Comparison of ENCODE assay signal across 8 cellular contexts in the genomic region with DNA sequence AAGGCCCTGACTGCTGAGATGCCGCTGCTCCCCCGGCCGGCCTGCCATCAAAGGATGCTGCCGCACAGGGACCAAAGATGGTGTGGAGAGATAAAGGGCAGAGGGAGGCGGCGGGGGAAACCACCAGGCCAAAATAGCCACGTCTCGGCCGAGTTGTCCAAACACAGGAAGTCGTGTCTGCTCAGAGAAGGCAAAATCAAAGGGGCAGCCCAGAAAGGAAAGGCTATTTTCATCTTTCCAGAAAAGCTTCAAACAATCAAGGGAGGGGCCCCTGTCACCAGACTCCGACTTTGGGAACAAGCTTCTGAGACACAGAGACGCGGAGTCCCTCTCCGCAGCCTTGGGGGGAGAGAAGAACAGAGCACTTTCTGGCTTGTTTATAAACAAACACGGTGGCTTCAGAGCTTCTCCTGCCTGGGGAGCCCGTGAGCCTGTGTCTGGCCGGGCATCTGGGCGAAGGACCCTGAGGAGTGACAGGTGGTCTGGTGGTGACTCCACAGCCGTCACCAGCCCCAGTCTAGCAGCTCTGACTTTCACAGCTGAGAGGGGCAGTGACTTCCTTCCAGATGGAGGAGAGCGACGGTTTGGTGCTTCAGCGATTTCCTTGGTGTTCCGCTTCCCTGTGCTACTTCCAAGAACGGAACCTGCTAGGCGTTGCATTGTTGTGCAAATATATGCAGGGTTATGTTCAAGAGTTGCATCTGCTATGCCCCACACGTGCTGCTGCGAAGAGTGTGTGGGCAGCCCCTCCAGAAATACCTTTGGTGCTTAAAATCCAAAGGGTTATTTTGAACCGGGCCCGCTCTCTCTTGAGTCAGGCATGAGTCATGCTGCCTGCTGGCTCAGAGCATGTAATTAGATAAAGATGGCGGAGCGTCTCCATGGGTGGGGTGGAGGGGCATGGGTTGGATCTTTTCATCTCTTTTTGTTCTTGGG. TPM values are rescaled to one million over a fixed set of nuclear protein-coding genes. Genes with fewer than 3 reads are reported as not detected.
A peak's percentile ranks its signal among the peaks of the same experiment; 100 is the strongest.
DNase-seq lines count a peak whose midpoint lies in the region; ATAC-seq and TF ChIP-seq lines count a peak whose summit lies in the region.

No MANE protein-coding gene starts in this region.

- DNase-seq in GM12865 (ENCODE audit: low read depth), result peak; percentile 67
- no peak for DNase-seq in activated B cell treated with CpG ODN at 0.5 μM for 24 hours
- peak; percentile 73 for DNase-seq in glutamatergic neuron
- peak; percentile 22 for DNase-seq in retinal pigment epithelial cell (ENCODE audit: low read depth)
- no peak for DNase-seq in NCI-H1105 (lab: John Stamatoyannopoulos, UW)
- DNase-seq in NCI-H1436 (lab: John Stamatoyannopoulos, UW), result no peak
- DNase-seq in cerebellum (ENCODE audit: low spot score), result no peak

- ATAC-seq in HG03066 (IDR thresholded peaks at IDR 0.05; ENCODE audit: low read depth, unreplicated experiment) (peak; percentile 55), activated B cell treated with CpG ODN at 0.5 μM for 24 hours (ENCODE audit: low read depth) (peak; percentile 67)

- POLR2A ChIA-PET in activated B cell treated with CpG ODN at 0.5 μM for 24 hours (lab: Charles Lee), result no interaction called here

- H3K4me3 ChIP-seq in GM12865 (ENCODE audit: low read depth, low read length) (no peak overlapping the region; the same call in 1 of the 2 replicates), retinal pigment epithelial cell (ENCODE audit: low read length) (no peak overlapping the region)

- H3K27me3 Mint-ChIP-seq in activated B cell treated with CpG ODN at 0.5 μM for 24 hours (peaks cover 15% of the 10 kb centered on the region), glutamatergic neuron (ENCODE audit: unreplicated experiment) (peaks cover 24% of the 10 kb centered on the region)

- CTCF ChIA-PET in activated B cell treated with CpG ODN at 0.5 μM for 24 hours (lab: Charles Lee), result no interaction called here

- no peaks in the 10 kb centered on the region for H3K36me3 Mint-ChIP-seq in activated B cell treated with CpG ODN at 0.5 μM for 24 hours (ENCODE audit: low read depth)
- no peaks in the 10 kb centered on the region for H3K36me3 Mint-ChIP-seq in glutamatergic neuron (ENCODE audit: unreplicated experiment)

- intact Hi-C loops in activated B cell treated with CpG ODN at 0.5 μM for 24 hours (cut with micrococcal nuclease), result no loop called here

- H3K27ac Mint-ChIP-seq in activated B cell treated with CpG ODN at 0.5 μM for 24 hours, result peak overlapping the region; percentile 47
- peak overlapping the region; percentile 90 for H3K27ac Mint-ChIP-seq in glutamatergic neuron (ENCODE audit: unreplicated experiment)

- TF ChIP-seq CTCF in GM12865 (IDR thresholded peaks at IDR 0.05; ENCODE audit: insufficient read depth, low read depth, low read length, missing control alignments), result no peak
- TF ChIP-seq CTCF in activated B cell treated with CpG ODN at 0.5 μM for 24 hours (IDR thresholded peaks at IDR 0.05), result no peak
- no peak for TF ChIP-seq CTCF in glutamatergic neuron (IDR thresholded peaks at IDR 0.05; ENCODE audit: partially characterized antibody, unreplicated experiment)
- TF ChIP-seq CTCF in retinal pigment epithelial cell (conservative IDR thresholded peaks at IDR 0.05; ENCODE audit: low read depth, low read length), result no peak

- H3K9me3 Mint-ChIP-seq in activated B cell treated with CpG ODN at 0.5 μM for 24 hours (no peaks in the 10 kb centered on the region), glutamatergic neuron (ENCODE audit: unreplicated experiment) (peaks cover 15% of the 10 kb centered on the region)

- H3K4me1 Mint-ChIP-seq in activated B cell treated with CpG ODN at 0.5 μM for 24 hours, result peaks cover 25% of the 10 kb centered on the region
- H3K4me1 Mint-ChIP-seq in glutamatergic neuron (ENCODE audit: low read depth, unreplicated experiment), result peaks cover 22% of the 10 kb centered on the region

- H3K4me3 Mint-ChIP-seq in activated B cell treated with CpG ODN at 0.5 μM for 24 hours (peak overlapping the region; percentile 61), glutamatergic neuron (ENCODE audit: unreplicated experiment) (peak overlapping the region; percentile 81)

RNA-seq across cellular contexts. Expression of a gene that starts 24.0 kb away (rescaled TPM):
- total RNA-seq in activated B cell treated with CpG ODN at 0.5 μM for 24 hours (not detected in 2 replicates), glutamatergic neuron (ENCODE audit: unreplicated experiment) (1.3 TPM), cerebellum (1.8 TPM)

RNA-seq across cellular contexts. Expression of a gene that starts 33.7 kb away (rescaled TPM):
- total RNA-seq in activated B cell treated with CpG ODN at 0.5 μM for 24 hours (not detected in 2 replicates), glutamatergic neuron (ENCODE audit: unreplicated experiment) (not detected), cerebellum (not detected)

RNA-seq across cellular contexts. Expression of a gene that starts 50.7 kb away (rescaled TPM):
- total RNA-seq in activated B cell treated with CpG ODN at 0.5 μM for 24 hours (not detected in 2 replicates), glutamatergic neuron (ENCODE audit: unreplicated experiment) (0.51 TPM), cerebellum (2.7 TPM)

Comparison
In these comparisons a context has a peak if more than half of its experiments do, and no peak if none do; other contexts are left out.
1. DNase-seq: peak in GM12865 (single experiment), glutamatergic neuron (single experiment) and retinal pigment epithelial cell (single experiment); none in activated B cell treated with CpG ODN at 0.5 μM for 24 hours (single experiment), NCI-H1105 (single experiment), NCI-H1436 (single experiment) and cerebellum (single experiment).